Comparison of ENCODE assay signal across 23 cellular contexts in genomic region chr11:61795459-61795858, GRCh38. TPM values are rescaled to one million over a fixed set of nuclear protein-coding genes. Genes with fewer than 3 reads are reported as not detected.
DNase-seq lines count a peak whose midpoint lies in the region; ATAC-seq and TF ChIP-seq lines count a peak whose summit lies in the region.
"Had no signal": no experiment of that assay in that cellular context is flagged by ENCODE, and none has a peak within 500 bp of the region (broad histone marks: within the 10 kb centered on the region; RNA-seq: fewer than 3 reads in every experiment).

No MANE protein-coding gene starts in this region.

- peaks cover 0 to 57% (median 34%) of the 10 kb centered on the region in 11 experiments; a peak in 14 of 22 replicates for H4K20me1 ChIP-seq in BLaER1 treated with 17β-estradiol and CSF1 and Interleukin-3, amounts not matched to agents 10 nM and 100 nM

- H3K27ac ChIP-seq in BLaER1 treated with 17β-estradiol and CSF1 and Interleukin-3, amounts not matched to agents 10 nM and 100 nM = 0 out of 22 replicates have a peak overlapping the region, but pooled peaks of 1 of the 11 experiments have one; percentile 10
- H3K27ac ChIP-seq in endodermal cell (ENCODE audit: low read depth, low read length) = no peak overlapping the region
- H3K27ac ChIP-seq: A549, body of pancreas, esophagus muscularis mucosa, GM23248, HL-60, lower lobe of right lung, neutrophil, prostate gland had no signal

- peaks cover 35 to 68% (median 46%) of the 10 kb centered on the region in 10 experiments for H3K4me1 ChIP-seq in BLaER1 treated with 17β-estradiol and CSF1 and Interleukin-3, amounts not matched to agents 10 nM and 100 nM
- peaks cover 2% of the 10 kb centered on the region for H3K4me1 ChIP-seq in endodermal cell (ENCODE audit: control insufficient read depth, insufficient read depth, low read length)

- H3K27me3 ChIP-seq in BLaER1 treated with 17β-estradiol and CSF1 and Interleukin-3, amounts not matched to agents 10 nM and 100 nM = no peaks in the 10 kb centered on the region
- H3K27me3 ChIP-seq in endodermal cell (ENCODE audit: control insufficient read depth, insufficient read depth, low read length, poor library complexity, severe bottlenecking) = no peaks in the 10 kb centered on the region
- H3K27me3 ChIP-seq: body of pancreas, esophagus muscularis mucosa, neutrophil had no signal

- intact Hi-C loops in activated CD4-positive, alpha-beta T cell treated with anti-CD3 and anti-CD28 coated beads for 36 hours (cut with DNase I, micrococcal nuclease) = loop anchor here in 1 of 2 experiments (5.0 kb wide), 1 partner anchor 102 kb away; no protein-coding TSS in a partner anchor

- peaks cover 40% of the 10 kb centered on the region for H3K4me1 Mint-ChIP-seq in activated CD4-positive, alpha-beta T cell treated with anti-CD3 and anti-CD28 coated beads for 36 hours
- H3K4me1 Mint-ChIP-seq in WTC11 (peaks cover 21% of the 10 kb centered on the region), endodermal cell (peaks cover 19% of the 10 kb centered on the region)

- peaks cover 14 to 67% (median 59%) of the 10 kb centered on the region in 11 experiments for H3K36me3 ChIP-seq in BLaER1 treated with 17β-estradiol and CSF1 and Interleukin-3, amounts not matched to agents 10 nM and 100 nM
- H3K36me3 ChIP-seq in endodermal cell (ENCODE audit: control insufficient read depth, insufficient read depth, low read length) = peaks cover 53% of the 10 kb centered on the region
- H3K36me3 ChIP-seq: neutrophil, prostate gland had no signal

- peak overlapping the region in 3 of 10 experiments; percentile 2 to 28 (median 8); a peak in 2 of 20 replicates for H3K4me3 ChIP-seq in BLaER1 treated with 17β-estradiol and CSF1 and Interleukin-3, amounts not matched to agents 10 nM and 100 nM
- H3K4me3 ChIP-seq in endodermal cell (ENCODE audit: low read length) = no peak overlapping the region
- H3K4me3 ChIP-seq: A549, body of pancreas, esophagus muscularis mucosa, GM23248, lower lobe of right lung, prostate gland had no signal

- no peak overlapping the region for H3K27ac Mint-ChIP-seq in activated CD4-positive, alpha-beta T cell treated with anti-CD3 and anti-CD28 coated beads for 36 hours
- H3K27ac Mint-ChIP-seq in WTC11 (peak overlapping the region; percentile 70; the same call in 1 of the 2 replicates), endodermal cell (peak overlapping the region; percentile 64)

- POLR2A ChIA-PET in activated CD4-positive, alpha-beta T cell treated with anti-CD3 and anti-CD28 coated beads for 36 hours (lab: Charles Lee) = interaction anchor here (0.6 kb wide), 1 partner anchor 339 kb away, joined by 4 read pairs; no protein-coding TSS in a partner anchor
- POLR2A ChIA-PET in WTC11 (lab: Charles Lee) = no interaction called here

- TF ChIP-seq CTCF in WTC11 (IDR thresholded peaks at IDR 0.05) (no peak), endodermal cell (conservative IDR thresholded peaks at IDR 0.05) (no peak)

- no peaks in the 10 kb centered on the region for H3K9me3 ChIP-seq in BLaER1 treated with 17β-estradiol and CSF1 and Interleukin-3, amounts not matched to agents 10 nM and 100 nM (replicated peaks in 1 of 11)
- no peaks in the 10 kb centered on the region for H3K9me3 ChIP-seq in endodermal cell (ENCODE audit: control insufficient read depth, low read length)
- H3K9me3 ChIP-seq: A549, body of pancreas, esophagus muscularis mucosa, lower lobe of right lung, neutrophil, prostate gland had no signal

- peak overlapping the region in 9 of 11 experiments; percentile 82 to 94 (median 90); a peak in 15 of 22 replicates for H3K4me2 ChIP-seq in BLaER1 treated with 17β-estradiol and CSF1 and Interleukin-3, amounts not matched to agents 10 nM and 100 nM
- H3K4me2 ChIP-seq: A549 had no signal

- no peaks in the 10 kb centered on the region for H3K9me3 Mint-ChIP-seq in activated CD4-positive, alpha-beta T cell treated with anti-CD3 and anti-CD28 coated beads for 36 hours (ENCODE audit: low read depth)
- H3K9me3 Mint-ChIP-seq in WTC11 (no peaks in the 10 kb centered on the region), endodermal cell (no peaks in the 10 kb centered on the region)

- 95 to 98% methylated on average over 12 of the region's 12 CpGs for WGBS in endodermal cell (ENCODE audit: insufficient coverage in 1 of 2, insufficient read length in 1 of 2), 2 experiments

- H3K9ac ChIP-seq in BLaER1 treated with 17β-estradiol and CSF1 and Interleukin-3, amounts not matched to agents 10 nM and 100 nM = peak overlapping the region in 10 of 11 experiments; percentile 25 to 100 (median 98); a peak in 15 of 22 replicates
- no peak overlapping the region for H3K9ac ChIP-seq in endodermal cell (ENCODE audit: extremely low read depth, low read length, poor library complexity, severe bottlenecking)
- H3K9ac ChIP-seq: GM23248 had no signal

- no peak for ATAC-seq in activated CD4-positive, alpha-beta T cell treated with anti-CD3 and anti-CD28 coated beads for 36 hours
- ATAC-seq in WTC11 (no peak), HG03460 (IDR thresholded peaks at IDR 0.05; ENCODE audit: unreplicated experiment) (no peak)
- ATAC-seq: A549, body of pancreas, lower lobe of right lung had no signal

- H3K27me3 Mint-ChIP-seq in activated CD4-positive, alpha-beta T cell treated with anti-CD3 and anti-CD28 coated beads for 36 hours = no peaks in the 10 kb centered on the region
- no peaks in the 10 kb centered on the region for H3K27me3 Mint-ChIP-seq in WTC11 (ENCODE audit: low read depth)
- no peaks in the 10 kb centered on the region for H3K27me3 Mint-ChIP-seq in endodermal cell (ENCODE audit: insufficient read depth)

- peak overlapping the region; percentile 38 for H3K4me3 Mint-ChIP-seq in activated CD4-positive, alpha-beta T cell treated with anti-CD3 and anti-CD28 coated beads for 36 hours
- H3K4me3 Mint-ChIP-seq in WTC11 (no peak overlapping the region), endodermal cell (no peak overlapping the region)

- CTCF ChIA-PET in activated CD4-positive, alpha-beta T cell treated with anti-CD3 and anti-CD28 coated beads for 36 hours (lab: Charles Lee) = interaction anchor here (0.7 to 9.4 kb wide), 7 partner anchors 19 to 350 kb away, joined by 3 to 115 read pairs (median 3); partner anchors contain the start of gene FADS1
- CTCF ChIA-PET in WTC11 (lab: Charles Lee) = interaction anchor here (3.0 to 4.0 kb wide), 2 partner anchors 34 to 287 kb away, joined by 19 to 28 read pairs; partner anchors contain the start of gene FADS2

- H3K36me3 Mint-ChIP-seq in activated CD4-positive, alpha-beta T cell treated with anti-CD3 and anti-CD28 coated beads for 36 hours (ENCODE audit: low read depth) = peaks cover 52% of the 10 kb centered on the region
- H3K36me3 Mint-ChIP-seq in WTC11 (peaks cover 30% of the 10 kb centered on the region), endodermal cell (ENCODE audit: low read depth) (peaks cover 31% of the 10 kb centered on the region)

- DNase-seq in activated CD4-positive, alpha-beta T cell treated with anti-CD3 and anti-CD28 coated beads for 36 hours = no peak
- DNase-seq in activated CD4-positive, alpha-beta T cell treated with anti-CD3 and anti-CD28 coated beads for 4 hours = no peak
- DNase-seq in WTC11 (ENCODE audit: low spot score) = no peak
- no peak for DNase-seq in endodermal cell
- no peak for DNase-seq in NCI-H2171 (lab: John Stamatoyannopoulos, UW)
- no peak for DNase-seq in SW480 (ENCODE audit: low spot score)
- DNase-seq: activated CD4-positive, alpha-beta T cell treated with anti-CD3 and anti-CD28 coated beads for 48 hours; body of pancreas; C1 segment of cervical spinal cord; Calu3; effector memory CD4-positive, alpha-beta T cell; GM23248; lower lobe of right lung; NCI-H1417; NCI-H2107; NCI-H524 treated with DMSO at 0.1 percent for 48 hours had no signal

TF ChIP-seq in WTC11, 78 proteins besides CTCF, POLR2A, EP300 and RAD21 (continues in another document):
- no peak for TF ChIP-seq JAZF1 (CRISPR knock-in tag; IDR thresholded peaks at IDR 0.05)

RNA-seq across cellular contexts. Expression of gene FEN1, which starts 2.7 kb away (rescaled TPM):
- 100 to 1,000 TPM in 1 of 2 experiments, 10 to 100 TPM in 1; 70.0 to 108 TPM for total RNA-seq in activated CD4-positive, alpha-beta T cell treated with anti-CD3 and anti-CD28 coated beads for 36 hours
- total RNA-seq in WTC11 (2021) (72.3 to 96.3 TPM (median 73.2 TPM) in 3 replicates), endodermal cell (10 to 100 TPM; 66.7 to 81.8 TPM)
- polyA plus RNA-seq in endodermal cell (2013, experiment 1 of 2) = 52.7 TPM
- polyA plus RNA-seq in endodermal cell (2013, experiment 2 of 2) = 49.1 TPM

RNA-seq across cellular contexts. Expression of gene TMEM258, which starts 3.1 kb away (rescaled TPM):
- 100 to 1,000 TPM; 172 to 176 TPM for total RNA-seq in activated CD4-positive, alpha-beta T cell treated with anti-CD3 and anti-CD28 coated beads for 36 hours
- total RNA-seq in WTC11 (2021) (175 to 192 TPM (median 190 TPM) in 3 replicates), endodermal cell (100 to 1,000 TPM; 174 to 180 TPM)
- 351 TPM for polyA plus RNA-seq in endodermal cell (2013, experiment 1 of 2)
- 284 TPM for polyA plus RNA-seq in endodermal cell (2013, experiment 2 of 2)

RNA-seq across cellular contexts. Expression of gene FADS1, which starts 21.3 kb away (rescaled TPM):
- 10 to 100 TPM; 18.9 to 23.7 TPM for total RNA-seq in activated CD4-positive, alpha-beta T cell treated with anti-CD3 and anti-CD28 coated beads for 36 hours
- total RNA-seq in WTC11 (2021) (105 to 108 TPM (median 105 TPM) in 3 replicates), endodermal cell (100 to 1,000 TPM; 127 to 138 TPM)
- 197 TPM for polyA plus RNA-seq in endodermal cell (2013, experiment 1 of 2)
- 191 TPM for polyA plus RNA-seq in endodermal cell (2013, experiment 2 of 2)

RNA-seq across cellular contexts. Expression of gene FADS2, which starts 32.6 kb away (rescaled TPM):
- total RNA-seq in activated CD4-positive, alpha-beta T cell treated with anti-CD3 and anti-CD28 coated beads for 36 hours = 10 to 100 TPM; 51.0 to 58.4 TPM
- 416 to 423 TPM (median 422 TPM) in 3 replicates for total RNA-seq in WTC11 (2021)
- total RNA-seq in endodermal cell = 100 to 1,000 TPM; 344 to 381 TPM
- polyA plus RNA-seq in endodermal cell (2013, experiment 1 of 2) = 632 TPM
- polyA plus RNA-seq in endodermal cell (2013, experiment 2 of 2) = 646 TPM

RNA-seq across cellular contexts. Expression of gene MYRF, which starts 43.0 kb away (rescaled TPM):
- under 1 TPM; 0.25 to 0.57 TPM for total RNA-seq in activated CD4-positive, alpha-beta T cell treated with anti-CD3 and anti-CD28 coated beads for 36 hours
- 4.9 to 5.9 TPM (median 5.2 TPM) in 3 replicates for total RNA-seq in WTC11 (2021)
- total RNA-seq in endodermal cell = 10 to 100 TPM; 30.3 to 61.7 TPM
- polyA plus RNA-seq in endodermal cell (2013, experiment 1 of 2) = 16.6 TPM
- polyA plus RNA-seq in endodermal cell (2013, experiment 2 of 2) = 14.9 TPM
- total RNA-seq: GM23248 had no signal
